ENCODE assay signal across 16 cellular contexts in the genomic region with DNA sequence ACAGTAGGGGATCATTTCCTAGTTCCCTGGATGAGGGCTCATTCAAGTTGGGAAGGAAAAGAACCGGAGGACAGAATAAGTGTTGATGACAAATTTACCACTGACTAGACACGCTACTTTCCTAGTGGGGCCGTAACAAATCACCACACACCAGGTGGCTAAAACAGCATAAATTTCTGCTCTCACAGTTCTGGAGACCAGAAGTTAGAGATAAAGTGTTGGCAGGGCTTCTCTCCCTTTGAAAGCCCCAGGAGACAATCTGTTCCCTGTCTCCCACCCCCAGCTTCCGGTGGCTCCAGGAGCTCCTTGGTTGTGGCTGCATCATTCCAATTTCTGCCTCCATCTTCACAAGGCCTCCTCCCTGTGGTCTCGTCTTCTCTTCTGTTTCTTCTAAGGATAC.
DNase-seq lines count a peak whose midpoint lies in the region; ATAC-seq and TF ChIP-seq lines count a peak whose summit lies in the region.
"Had no signal": no experiment of that assay in that cellular context is flagged by ENCODE, and none has a peak within 500 bp of the region (broad histone marks: within the 10 kb centered on the region; RNA-seq: fewer than 3 reads in every experiment).

No MANE protein-coding gene starts in this region.

- no peaks in the 10 kb centered on the region for H3K27me3 ChIP-seq in right atrium auricular region
- H3K27me3 ChIP-seq in left ventricle myocardium inferior (ENCODE audit: low read depth) = no peaks in the 10 kb centered on the region
- H3K27me3 ChIP-seq in neuronal stem cell (ENCODE audit: control insufficient read depth in 3 of 3, insufficient read depth in 3 of 3, low read depth in 1 of 3, low read length in 3 of 3) = no peaks in the 10 kb centered on the region
- H3K27me3 ChIP-seq: BLaER1 treated with 17β-estradiol and CSF1 and Interleukin-3, amounts not matched to agents 10 nM and 100 nM had no signal

- H3K27me3 Mint-ChIP-seq in activated CD8-positive, alpha-beta T cell treated with anti-CD3 and anti-CD28 coated beads, Interleukin-2, amount 10 ng/mL, durations not matched to agents 7 days and 5 days (ENCODE audit: low read depth) = peaks cover 2% of the 10 kb centered on the region

- DNase-seq in Right ventricle myocardium superior (no peak), right atrium auricular region (ENCODE audit: low spot score) (no peak), left ventricle myocardium inferior (peak; percentile 23), neuronal stem cell (ENCODE audit: low spot score) (no peak)
- no peak for DNase-seq in activated CD4-positive, alpha-beta T cell treated with anti-CD3 and anti-CD28 coated beads for 1 hour
- no peak for DNase-seq in activated CD8-positive, alpha-beta T cell treated with anti-CD3 and anti-CD28 coated beads, Interleukin-2, amount 10 ng/mL, durations not matched to agents 7 days and 5 days
- DNase-seq: 8988T; ACHN; CD4-positive, CD25-positive, alpha-beta regulatory T cell; DMS53; H9 had no signal

- no peak for TF ChIP-seq CTCF in right atrium auricular region (IDR thresholded peaks at IDR 0.05)
- no peak for TF ChIP-seq CTCF in left ventricle myocardium inferior (IDR thresholded peaks at IDR 0.05; ENCODE audit: borderline replicate concordance)

- no peak overlapping the region for H2AK5ac ChIP-seq in neuronal stem cell (ENCODE audit: low read depth, low read length)

- no peak overlapping the region for H4K91ac ChIP-seq in neuronal stem cell (ENCODE audit: low read depth, low read length, poor library complexity)

- no peaks in the 10 kb centered on the region for H3K36me3 Mint-ChIP-seq in activated CD8-positive, alpha-beta T cell treated with anti-CD3 and anti-CD28 coated beads, Interleukin-2, amount 10 ng/mL, durations not matched to agents 7 days and 5 days (ENCODE audit: low read depth)
- H3K36me3 Mint-ChIP-seq: CD4-positive, CD25-positive, alpha-beta regulatory T cell had no signal

- CTCF ChIA-PET in activated CD8-positive, alpha-beta T cell treated with anti-CD3 and anti-CD28 coated beads, Interleukin-2, amount 10 ng/mL, durations not matched to agents 7 days and 5 days (lab: Charles Lee) = interaction anchor here (4.3 kb wide), 1 partner anchor 13 kb away, joined by 15 read pairs; no protein-coding TSS in a partner anchor

- intact Hi-C loops in Right ventricle myocardium superior (cut with DNase I) = no loop called here
- intact Hi-C loops in left ventricle myocardium inferior (cut with micrococcal nuclease) = no loop called here

- no peak overlapping the region for H2BK120ac ChIP-seq in neuronal stem cell (ENCODE audit: low read depth, low read length)

- no peak overlapping the region for H3K27ac ChIP-seq in right atrium auricular region
- H3K27ac ChIP-seq in left ventricle myocardium inferior (replicated peaks) = peak overlapping the region; percentile 56
- no peak overlapping the region for H3K27ac ChIP-seq in neuronal stem cell (replicated peaks; ENCODE audit: low read length)
- H3K27ac ChIP-seq: BLaER1 treated with 17β-estradiol and CSF1 and Interleukin-3, amounts not matched to agents 10 nM and 100 nM had no signal

- no peaks in the 10 kb centered on the region for H3K4me1 Mint-ChIP-seq in activated CD8-positive, alpha-beta T cell treated with anti-CD3 and anti-CD28 coated beads, Interleukin-2, amount 10 ng/mL, durations not matched to agents 7 days and 5 days (ENCODE audit: low read depth)
- H3K4me1 Mint-ChIP-seq: CD4-positive, CD25-positive, alpha-beta regulatory T cell; GM23338; H9 had no signal

- H2BK12ac ChIP-seq in neuronal stem cell (ENCODE audit: low read length) = no peak overlapping the region

- H2BK15ac ChIP-seq in neuronal stem cell (ENCODE audit: low read length) = no peak overlapping the region

- no peak overlapping the region for H3K23ac ChIP-seq in neuronal stem cell (ENCODE audit: low read depth, low read length, poor library complexity)

- H2BK5ac ChIP-seq in neuronal stem cell (ENCODE audit: low read length) = no peak overlapping the region

- peak overlapping the region; percentile 43 for H2AFZ ChIP-seq in neuronal stem cell (ENCODE audit: low read length)
- H2AFZ ChIP-seq: GM23338 had no signal

- H3K9me3 Mint-ChIP-seq in activated CD8-positive, alpha-beta T cell treated with anti-CD3 and anti-CD28 coated beads, Interleukin-2, amount 10 ng/mL, durations not matched to agents 7 days and 5 days (ENCODE audit: insufficient read depth) = no peaks in the 10 kb centered on the region
- H3K9me3 Mint-ChIP-seq: GM23338, H9 had no signal

- H3K4me3 ChIP-seq in right atrium auricular region = no peak overlapping the region
- no peak overlapping the region for H3K4me3 ChIP-seq in left ventricle myocardium inferior
- no peak overlapping the region for H3K4me3 ChIP-seq in neuronal stem cell (ENCODE audit: low read length in 2 of 2)
- H3K4me3 ChIP-seq: BLaER1 treated with 17β-estradiol and CSF1 and Interleukin-3, amounts not matched to agents 10 nM and 100 nM; GM12878; GM23338 had no signal

- no peaks in the 10 kb centered on the region for H3K9me3 ChIP-seq in right atrium auricular region
- no peaks in the 10 kb centered on the region for H3K9me3 ChIP-seq in left ventricle myocardium inferior (replicated peaks)
- H3K9me3 ChIP-seq in neuronal stem cell (replicated peaks in 1 of 2; ENCODE audit: control insufficient read depth in 2 of 2, insufficient read depth in 1 of 2, low read depth in 1 of 2, low read length in 2 of 2) = peaks cover 0 to 4% of the 10 kb centered on the region in 2 donors

- WGBS in neuronal stem cell (ENCODE audit: extremely low coverage in 2 of 2, insufficient read length in 2 of 2, insufficient replicate concordance in 1 of 2), 2 donors = no CpG with 5 or more reads among the region's 5 CpGs

- H3K36me3 ChIP-seq in right atrium auricular region (no peaks in the 10 kb centered on the region), left ventricle myocardium inferior (no peaks in the 10 kb centered on the region), neuronal stem cell (replicated peaks in 1 of 2; ENCODE audit: control insufficient read depth in 2 of 2, insufficient read depth in 2 of 2, low read length in 2 of 2) (no peaks in the 10 kb centered on the region)
- H3K36me3 ChIP-seq: BLaER1 treated with 17β-estradiol and CSF1 and Interleukin-3, amounts not matched to agents 10 nM and 100 nM had no signal

- H3K14ac ChIP-seq in neuronal stem cell (ENCODE audit: low read length) = no peak overlapping the region

- H3K4me1 ChIP-seq in right atrium auricular region (peaks cover 0 to 7% of the 10 kb centered on the region in 2 donors), left ventricle myocardium inferior (peaks cover 25% of the 10 kb centered on the region), neuronal stem cell (ENCODE audit: control insufficient read depth in 2 of 2, insufficient read depth in 1 of 2, low read depth in 1 of 2, low read length in 2 of 2) (peaks cover 6 to 10% of the 10 kb centered on the region in 2 donors)

- POLR2A ChIA-PET in activated CD8-positive, alpha-beta T cell treated with anti-CD3 and anti-CD28 coated beads, Interleukin-2, amount 10 ng/mL, durations not matched to agents 7 days and 5 days (lab: Charles Lee) = no interaction called here

- no peak overlapping the region for H3K18ac ChIP-seq in neuronal stem cell (ENCODE audit: low read length)

- no peak overlapping the region for H4K8ac ChIP-seq in neuronal stem cell (ENCODE audit: low read depth, low read length)

- ATAC-seq in Right ventricle myocardium superior (ENCODE audit: poor library complexity) (peak; percentile 38), GM21528 (IDR thresholded peaks at IDR 0.05; ENCODE audit: low FRiP score, unreplicated experiment) (no peak)
- no peak for ATAC-seq in activated CD8-positive, alpha-beta T cell treated with anti-CD3 and anti-CD28 coated beads, Interleukin-2, amount 10 ng/mL, durations not matched to agents 7 days and 5 days
- ATAC-seq: GM12878, GM23338, HepG2 had no signal

- no peak overlapping the region for H3K27ac Mint-ChIP-seq in activated CD8-positive, alpha-beta T cell treated with anti-CD3 and anti-CD28 coated beads, Interleukin-2, amount 10 ng/mL, durations not matched to agents 7 days and 5 days
- H3K27ac Mint-ChIP-seq: CD4-positive, CD25-positive, alpha-beta regulatory T cell; GM23338 had no signal

- no peaks in the 10 kb centered on the region for H3K79me1 ChIP-seq in neuronal stem cell (ENCODE audit: low read depth, low read length)

- no peak overlapping the region for H3K4ac ChIP-seq in neuronal stem cell (ENCODE audit: low read length)

- H3K9ac ChIP-seq in neuronal stem cell (ENCODE audit: low read depth, low read length, poor library complexity) = no peak overlapping the region
- H3K9ac ChIP-seq: BLaER1 treated with 17β-estradiol and CSF1 and Interleukin-3, amounts not matched to agents 10 nM and 100 nM had no signal

- no peak overlapping the region for H3K4me3 Mint-ChIP-seq in activated CD8-positive, alpha-beta T cell treated with anti-CD3 and anti-CD28 coated beads, Interleukin-2, amount 10 ng/mL, durations not matched to agents 7 days and 5 days
- H3K4me3 Mint-ChIP-seq: CD4-positive, CD25-positive, alpha-beta regulatory T cell; GM23338; H9 had no signal

- no peak overlapping the region for H3K4me2 ChIP-seq in neuronal stem cell (ENCODE audit: insufficient read depth, low read length, poor library complexity, severe bottlenecking)
- H3K4me2 ChIP-seq: GM23338 had no signal
